In the genomic region with DNA sequence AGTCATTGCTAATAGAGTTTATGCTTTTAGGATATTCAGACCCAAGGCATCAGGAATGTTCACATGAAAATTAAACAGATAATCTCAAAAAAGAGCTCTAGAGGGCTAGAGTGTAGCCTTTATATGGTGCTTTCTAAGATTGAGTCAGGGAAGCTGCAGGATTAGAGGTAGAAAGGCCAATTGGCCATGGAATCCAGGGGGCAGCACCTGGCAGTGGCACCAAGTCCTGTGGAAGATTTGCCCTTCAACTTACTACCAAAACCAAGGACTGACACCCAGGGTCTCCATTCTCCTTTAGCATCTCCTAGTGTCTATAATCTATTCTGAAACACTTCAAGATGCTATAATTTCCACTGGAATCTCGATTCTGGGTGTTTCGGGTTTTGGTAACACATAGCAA, we compare ENCODE assay signal across 23 cellular contexts.
DNase-seq lines count a peak whose midpoint lies in the region; ATAC-seq, FAIRE-seq and TF ChIP-seq lines count a peak whose summit lies in the region.
"Had no signal": no experiment of that assay in that cellular context is flagged by ENCODE, and none has a peak within 500 bp of the region (broad histone marks: within the 10 kb centered on the region; RNA-seq: fewer than 3 reads in every experiment).

No MANE protein-coding gene starts in this region.

- H3K9ac ChIP-seq in Loucy (ENCODE audit: low read depth, low read length, poor library complexity, severe bottlenecking), result no peak overlapping the region
- H3K9ac ChIP-seq in H1 (replicated peaks in 1 of 4; ENCODE audit: extremely low read depth in 1 of 4, low read depth in 3 of 4, low read length in 3 of 4), result no peak overlapping the region

- no peak overlapping the region for H2BK15ac ChIP-seq in H1 (ENCODE audit: low read length)

- H2BK120ac ChIP-seq in H1 (replicated peaks; ENCODE audit: low read depth, low read length), result no peak overlapping the region

- intact Hi-C loops in CD14-positive monocyte (cut with micrococcal nuclease), result no loop called here

- no peak for TF ChIP-seq EP300 in H1 (IDR thresholded peaks at IDR 0.05; ENCODE audit: borderline replicate concordance in 1 of 2, low read depth in 2 of 2, low read length in 2 of 2)

- TF ChIP-seq POLR2A in H1 (IDR thresholded peaks at IDR 0.05; ENCODE audit: control extremely low read depth in 1 of 2, low read depth in 2 of 2, low read length in 2 of 2) (no peak), GM12891 (IDR thresholded peaks at IDR 0.05; ENCODE audit: low read depth, low read length) (no peak)

- no peak overlapping the region for H2BK12ac ChIP-seq in H1 (ENCODE audit: low read depth, low read length)

- no peak overlapping the region for H3K4me3 Mint-ChIP-seq in GM23338
- H3K4me3 Mint-ChIP-seq in CD14-positive monocyte, result no peak overlapping the region
- H3K4me3 Mint-ChIP-seq: CD4-positive, alpha-beta T cell; HFFc6 had no signal

- no peaks in the 10 kb centered on the region for H3K36me3 Mint-ChIP-seq in GM23338 (ENCODE audit: low read depth)
- H3K36me3 Mint-ChIP-seq in CD14-positive monocyte, result no peaks in the 10 kb centered on the region

- H3K9me3 Mint-ChIP-seq in GM23338 (no peaks in the 10 kb centered on the region), CD14-positive monocyte (peaks cover 0 to 2% (median 0%) of the 10 kb centered on the region in 7 donors)
- H3K9me3 Mint-ChIP-seq: CD4-positive, alpha-beta T cell; HFFc6 had no signal

- H3K4me3 ChIP-seq in GM23338 (no peak overlapping the region), Loucy (ENCODE audit: low read length, poor library complexity, severe bottlenecking) (no peak overlapping the region), H1 (ENCODE audit: extremely low read depth in 1 of 4, insufficient read depth in 2 of 4, low read depth in 3 of 4, low read length in 4 of 4) (no peak overlapping the region)
- H3K4me3 ChIP-seq: GM12878, K562 had no signal

- H3K9me3 ChIP-seq in Loucy (ENCODE audit: insufficient read depth, low read depth, low read length) (no peaks in the 10 kb centered on the region), H1 (ENCODE audit: insufficient read depth in 2 of 2, low read depth in 1 of 2, low read length in 1 of 2) (no peaks in the 10 kb centered on the region)
- H3K9me3 ChIP-seq: BE2C, Caco-2 had no signal

- H3K27me3 Mint-ChIP-seq in GM23338 (ENCODE audit: insufficient read depth, low read depth, poor library complexity), result peaks cover 2% of the 10 kb centered on the region
- peaks cover 1 to 3% (median 3%) of the 10 kb centered on the region in 3 donors for H3K27me3 Mint-ChIP-seq in CD14-positive monocyte (ENCODE audit: low read depth in 3 of 3)

- peaks cover 6% of the 10 kb centered on the region; the same call in 1 of the 3 replicates for H3K4me1 Mint-ChIP-seq in GM23338
- H3K4me1 Mint-ChIP-seq in CD14-positive monocyte, result no peaks in the 10 kb centered on the region

- no peak overlapping the region for H3K56ac ChIP-seq in H1 (replicated peaks; ENCODE audit: insufficient read length, low read depth, low read length)

- H3K79me2 ChIP-seq in GM23338 (replicated peaks; ENCODE audit: insufficient read depth) (no peaks in the 10 kb centered on the region), Loucy (ENCODE audit: insufficient read depth, low read length) (no peaks in the 10 kb centered on the region), H1 (ENCODE audit: control insufficient read depth in 1 of 2, insufficient read depth in 2 of 2, low read length in 2 of 2) (no peaks in the 10 kb centered on the region)

- H3K4me2 ChIP-seq in GM23338 (no peak overlapping the region), Loucy (ENCODE audit: low read depth, low read length, poor library complexity, severe bottlenecking) (no peak overlapping the region), H1 (ENCODE audit: insufficient read depth in 1 of 2, low read depth in 2 of 2, low read length in 2 of 2) (no peak overlapping the region)

- no peak overlapping the region for H3K4ac ChIP-seq in H1 (replicated peaks; ENCODE audit: insufficient read length, low read depth, low read length)

- 91% methylated on average over 2 of the region's 2 CpGs; no CpG with 5 or more reads in 1 of the 2 experiments for WGBS in H1 (ENCODE audit: extremely low coverage in 1 of 2, insufficient coverage in 1 of 2, insufficient read length in 1 of 2, insufficient replicate concordance in 2 of 2, low coverage in 1 of 2, low lambda C conversion rate in 2 of 2, missing lambda C conversion rate in 1 of 2), 2 experiments

- H2AFZ ChIP-seq in GM23338 (no peak overlapping the region), Loucy (ENCODE audit: low read length) (no peak overlapping the region), H1 (ENCODE audit: low read length) (no peak overlapping the region)

- no peak overlapping the region for H4K8ac ChIP-seq in H1 (ENCODE audit: extremely low read depth, insufficient read depth, low read length)

- TF ChIP-seq RAD21 in H1 (IDR thresholded peaks at IDR 0.05 in 1 of 2, conservative IDR thresholded peaks at IDR 0.05 in 1 of 2; ENCODE audit: low read depth in 2 of 2, low read length in 2 of 2), result peak; percentile 33 to 57

- no peaks in the 10 kb centered on the region for H3K4me1 ChIP-seq in GM23338 (ENCODE audit: insufficient read depth)
- no peaks in the 10 kb centered on the region for H3K4me1 ChIP-seq in Loucy (ENCODE audit: insufficient read depth, low read length, poor library complexity, severe bottlenecking)
- no peaks in the 10 kb centered on the region for H3K4me1 ChIP-seq in H1 (replicated peaks in 1 of 4; ENCODE audit: control insufficient read depth in 3 of 4, insufficient read depth in 4 of 4, low read length in 3 of 4)
- H3K4me1 ChIP-seq: BE2C, Caco-2 had no signal

- H3F3A ChIP-seq in GM23338 (replicated peaks; ENCODE audit: low read depth), result no peaks in the 10 kb centered on the region
- H3F3A ChIP-seq in Loucy (ENCODE audit: low read depth), result no peaks in the 10 kb centered on the region

- H3K27ac Mint-ChIP-seq in GM23338, result no peak overlapping the region
- H3K27ac Mint-ChIP-seq in CD14-positive monocyte, result no peak overlapping the region
- H3K27ac Mint-ChIP-seq: CD4-positive, alpha-beta T cell; HFFc6 had no signal

- H2AK5ac ChIP-seq in H1 (ENCODE audit: low read depth, low read length), result no peak overlapping the region

- TF ChIP-seq CTCF in GM23338 (conservative IDR thresholded peaks at IDR 0.05; ENCODE audit: low read depth in 2 of 2) (peak; percentile 41 to 59), Loucy (conservative IDR thresholded peaks at IDR 0.05; ENCODE audit: low read length) (0 out of 2 replicates have a peak, but pooled peaks have one; percentile 18), H1 (IDR thresholded peaks at IDR 0.05; ENCODE audit: control extremely low read depth in 1 of 3, insufficient read depth in 1 of 3, low read depth in 1 of 3, low read length in 3 of 3) (peak; percentile 38 to 54 (median 43)), CD14-positive monocyte (IDR thresholded peaks at IDR 0.05) (no peak)

- H3K14ac ChIP-seq in H1 (ENCODE audit: insufficient read length), result no peak overlapping the region

- H4K20me1 ChIP-seq in GM23338 (replicated peaks; ENCODE audit: insufficient read depth), result no peaks in the 10 kb centered on the region
- no peaks in the 10 kb centered on the region for H4K20me1 ChIP-seq in Loucy (ENCODE audit: insufficient read depth, low read length, poor library complexity, severe bottlenecking)
- no peaks in the 10 kb centered on the region for H4K20me1 ChIP-seq in H1 (replicated peaks in 1 of 2; ENCODE audit: control insufficient read depth in 1 of 2, insufficient read depth in 2 of 2, low read length in 2 of 2)

- H2BK20ac ChIP-seq in H1 (ENCODE audit: low read length), result no peak overlapping the region

- CTCF ChIA-PET in H1 (lab: Charles Lee; ENCODE audit: partially characterized antibody), result interaction anchor here (0.6 to 5.1 kb wide), 13 partner anchors 9 to 403 kb away, joined by 3 to 33 read pairs (median 4); no protein-coding TSS in a partner anchor

- H3K23me2 ChIP-seq in H1 (ENCODE audit: low read depth, low read length), result no peaks in the 10 kb centered on the region; the same call in 1 of the 2 replicates

- peak; percentile 29 for DNase-seq in GM23338 (ENCODE audit: low spot score)
- DNase-seq in H1 (ENCODE audit: low read depth in 1 of 2, low spot score in 2 of 2), result no peak
- DNase-seq in iPS-NIHi7 (ENCODE audit: extremely low spot score), result peak; percentile 31
- no peak for DNase-seq in stimulated activated CD4-positive, alpha-beta T cell treated with anti-CD3 and anti-CD28 coated beads, Interleukin-4, amount 100 ng/mL, for 1 hour
- no peak for DNase-seq in LoVo (ENCODE audit: low spot score)
- no peak for DNase-seq in CD14-positive monocyte (ENCODE audit: low spot score)
- no peak for DNase-seq in GM12891 (ENCODE audit: insufficient read length, low spot score)
- DNase-seq: ACHN; BE2C; C1 segment of cervical spinal cord; Caco-2; CD4-positive, alpha-beta T cell; DMS79 treated with DMSO at 0.1 percent for 48 hours; GF-D8; HCEC 1CT; HFFc6; IMR-90 had no signal

- POLR2A ChIA-PET in H1 (lab: Charles Lee; ENCODE audit: partially characterized antibody), result no interaction called here

- H4K91ac ChIP-seq in H1 (replicated peaks; ENCODE audit: insufficient read length, low read length), result no peak overlapping the region

- FAIRE-seq in H1 (lab: Jason Lieb, UNC) (no peak), GM12891 (lab: Jason Lieb, UNC) (no peak)
- FAIRE-seq: A204.1, D721Med, GM12878, HTR-8/SVneo, K562 had no signal

- H3K9me2 ChIP-seq in GM23338 (ENCODE audit: insufficient read depth) (no peaks in the 10 kb centered on the region), Loucy (replicated peaks; ENCODE audit: low read depth, low read length) (no peaks in the 10 kb centered on the region)

- peak; percentile 32; the same call in 1 of the 3 replicates for ATAC-seq in GM23338
- ATAC-seq: GM12878, K562 had no signal

- H3K79me1 ChIP-seq in H1 (ENCODE audit: low read depth, low read length), result no peaks in the 10 kb centered on the region

- no peak overlapping the region for H4K5ac ChIP-seq in H1 (ENCODE audit: insufficient read length, low read depth, low read length)

- H2BK5ac ChIP-seq in H1 (ENCODE audit: low read depth, low read length), result no peak overlapping the region

- no peak overlapping the region for H3K23ac ChIP-seq in H1 (ENCODE audit: insufficient read length)

- no peaks in the 10 kb centered on the region for H3K27me3 ChIP-seq in GM23338 (ENCODE audit: insufficient read depth)
- H3K27me3 ChIP-seq in Loucy (ENCODE audit: insufficient read depth, low read length, poor library complexity, severe bottlenecking), result no peaks in the 10 kb centered on the region
- H3K27me3 ChIP-seq in H1 (replicated peaks in 1 of 4; ENCODE audit: control insufficient read depth in 3 of 4, extremely low read depth in 1 of 4, insufficient read depth in 3 of 4, low read length in 3 of 4), result no peaks in the 10 kb centered on the region

- H3K36me3 ChIP-seq in GM23338 (ENCODE audit: insufficient read depth), result no peaks in the 10 kb centered on the region
- H3K36me3 ChIP-seq in Loucy (ENCODE audit: insufficient read depth, low read length), result no peaks in the 10 kb centered on the region
- no peaks in the 10 kb centered on the region for H3K36me3 ChIP-seq in H1 (ENCODE audit: control insufficient read depth in 2 of 4, insufficient read depth in 4 of 4, low read length in 3 of 4)
- H3K36me3 ChIP-seq: BE2C had no signal

- H3K27ac ChIP-seq in GM23338 (ENCODE audit: low read depth), result no peak overlapping the region
- no peak overlapping the region for H3K27ac ChIP-seq in H1 (ENCODE audit: low read depth, low read length)

- H3K18ac ChIP-seq in H1 (ENCODE audit: extremely low read depth, low read length), result no peak overlapping the region

TF ChIP-seq in GM12891, 5 proteins besides CTCF, POLR2A, EP300 and RAD21:
- TF ChIP-seq TAF1 (IDR thresholded peaks at IDR 0.05; ENCODE audit: low read depth, low read length), result no peak

Comparison
In these comparisons a context has a peak if more than half of its experiments do, and no peak if none do; other contexts are left out.
1. DNase-seq: peak in GM23338 (single experiment) and iPS-NIHi7 (single experiment); none in H1 (0 of 2), stimulated activated CD4-positive, alpha-beta T cell treated with anti-CD3 and anti-CD28 coated beads, Interleukin-4, amount 100 ng/mL, for 1 hour (single experiment), LoVo (single experiment), CD14-positive monocyte (single experiment) and GM12891 (single experiment).